1 cellular context compared by ENCODE assay signal in genomic region chr9:71612889-71613288, GRCh38.
TF ChIP-seq lines count a peak whose summit lies in the region.

No MANE protein-coding gene starts in this region.

TF ChIP-seq in HepG2, 621 proteins besides CTCF, POLR2A, EP300 and RAD21 (continued from another document):
- no peak for TF ChIP-seq ZNF275 (CRISPR knock-in tag; IDR thresholded peaks at IDR 0.05; ENCODE audit: borderline replicate concordance)
- TF ChIP-seq HNF4A (CRISPR knock-in tag; IDR thresholded peaks at IDR 0.05), result peak; percentile 79
- no peak for TF ChIP-seq REL (CRISPR knock-in tag; conservative IDR thresholded peaks at IDR 0.05)
- TF ChIP-seq RARA (CRISPR knock-in tag; IDR thresholded peaks at IDR 0.05), result peak; percentile 31
- TF ChIP-seq ZNF30 (CRISPR knock-in tag; IDR thresholded peaks at IDR 0.05), result no peak
- peak; percentile 7; the same call in 1 of the 2 replicates for TF ChIP-seq FOXA3 (CRISPR knock-in tag; IDR thresholded peaks at IDR 0.05)
- TF ChIP-seq SALL1 (CRISPR knock-in tag; IDR thresholded peaks at IDR 0.05), result peak; percentile 33
